ENCODE assay signal across 17 cellular contexts in genomic region chr21:19244502-19245187, GRCh38.
"Had no signal": no experiment of that assay in that cellular context is flagged by ENCODE, and none has a peak within 500 bp of the region (broad histone marks: within the 10 kb centered on the region; RNA-seq: fewer than 3 reads in every experiment).

No MANE protein-coding gene starts in this region.

- H3K4me1 ChIP-seq: lower lobe of right lung, psoas muscle, sigmoid colon, stomach, thyroid gland had no signal

- H3K36me3 ChIP-seq: lower lobe of right lung, neutrophil, sigmoid colon, stomach, thyroid gland had no signal

- ATAC-seq: left colon; left ventricle myocardium superior; natural killer cell; psoas muscle; right cardiac atrium; stimulated activated naive B cell treated with anti-CD40 and anti-IgM and Interleukin-4, amounts not matched to agents 10 μg/mL and 1 μg/mL and 100 μg/mL, for 72 hours had no signal

- H3K4me3 ChIP-seq: dorsolateral prefrontal cortex, hepatocyte, lower lobe of right lung, psoas muscle, sigmoid colon, stomach, thyroid gland had no signal

- H3K27me3 ChIP-seq: dorsolateral prefrontal cortex, hepatocyte, neutrophil, sigmoid colon, stomach, thyroid gland had no signal

- H3K27ac ChIP-seq: dorsolateral prefrontal cortex, hepatocyte, lower lobe of right lung, neutrophil, psoas muscle, sigmoid colon, stomach, thyroid gland had no signal

- DNase-seq: caudate nucleus; cerebellar nuclear complex; dorsolateral prefrontal cortex; effector CD4-positive, alpha-beta T cell; left colon; left ventricle myocardium superior; lower lobe of right lung; natural killer cell; right cardiac atrium; sigmoid colon; stimulated activated naive B cell treated with anti-CD40 and anti-IgM and Interleukin-4, amounts not matched to agents 10 μg/mL and 1 μg/mL and 100 μg/mL, for 72 hours; stomach; thyroid gland; trophoblast cell had no signal

- H3K9me3 ChIP-seq: lower lobe of right lung, neutrophil, psoas muscle, thyroid gland had no signal
